In the genomic region with DNA sequence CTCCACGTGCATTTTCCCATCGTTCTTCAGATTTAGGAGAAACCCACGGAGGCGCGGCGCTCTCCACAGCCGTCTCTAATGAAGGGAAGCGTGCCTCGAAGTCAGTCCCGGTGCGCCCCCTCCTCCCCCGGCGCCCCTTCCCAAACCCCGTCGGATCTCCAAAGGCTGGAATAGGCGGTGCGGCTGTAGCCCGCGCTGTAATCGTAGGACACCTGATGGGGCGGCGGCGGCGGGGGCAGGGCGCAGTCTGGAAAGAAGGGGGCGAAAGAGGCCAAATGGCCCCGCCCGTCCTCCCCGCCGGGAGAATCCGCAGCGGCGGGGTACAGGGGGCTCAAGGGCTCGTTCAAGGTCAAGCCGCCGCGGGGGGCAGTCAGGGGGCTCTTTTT, we compare ENCODE assay signal across 12 cellular contexts. TPM values are rescaled to one million over a fixed set of nuclear protein-coding genes. Genes with fewer than 3 reads are reported as not detected.
DNase-seq lines count a peak whose midpoint lies in the region; ATAC-seq and TF ChIP-seq lines count a peak whose summit lies in the region.
"Had no signal": no experiment of that assay in that cellular context is flagged by ENCODE, and none has a peak within 500 bp of the region (broad histone marks: within the 10 kb centered on the region; RNA-seq: fewer than 3 reads in every experiment).

No MANE protein-coding gene starts in this region.

- H3K4me1 Mint-ChIP-seq in T-helper 17 cell (peaks cover 4% of the 10 kb centered on the region), progenitor cell of endocrine pancreas (ENCODE audit: low read depth) (peaks cover 12% of the 10 kb centered on the region), CD14-positive monocyte (peaks cover 4% of the 10 kb centered on the region)

- H3K4me3 Mint-ChIP-seq in T-helper 17 cell (peak overlapping the region; percentile 66), progenitor cell of endocrine pancreas (ENCODE audit: low read depth) (peak overlapping the region; percentile 69), CD14-positive monocyte (peak overlapping the region in 1 of 2 donors; percentile 72)

- H3K9me3 Mint-ChIP-seq in progenitor cell of endocrine pancreas (ENCODE audit: low read depth), result no peaks in the 10 kb centered on the region
- H3K9me3 Mint-ChIP-seq in CD14-positive monocyte, result peaks cover 0 to 17% (median 2%) of the 10 kb centered on the region in 7 donors

- H3K36me3 Mint-ChIP-seq in T-helper 17 cell (ENCODE audit: low read depth) (peaks cover 8% of the 10 kb centered on the region), progenitor cell of endocrine pancreas (ENCODE audit: insufficient read depth) (no peaks in the 10 kb centered on the region), CD14-positive monocyte (peaks cover 0 to 2% of the 10 kb centered on the region in 2 donors)

- 4% methylated on average over 28 of the region's 37 CpGs for WGBS in hepatocyte (ENCODE audit: low lambda C conversion rate, missing lambda C conversion rate)

- DNase-seq in A673 (ENCODE audit: low spot score) (no peak), T-helper 17 cell (no peak), hepatocyte (ENCODE audit: low spot score) (peak; percentile 16), progenitor cell of endocrine pancreas (ENCODE audit: low spot score, unreplicated experiment) (no peak), brain microvascular endothelial cell (no peak), CD14-positive monocyte (ENCODE audit: low spot score) (no peak)
- DNase-seq: AML-193, amniotic stem cell had no signal

- H3K27ac ChIP-seq in A673 (ENCODE audit: low read depth, low read length, poor library complexity, severe bottlenecking) (no peak overlapping the region), hepatocyte (no peak overlapping the region), brain microvascular endothelial cell (no peak overlapping the region)

- POLR2A ChIA-PET in A673 (lab: Charles Lee; ENCODE audit: low non-redundant PET), result no interaction called here

- peaks cover 59% of the 10 kb centered on the region for H3K27me3 ChIP-seq in A673 (replicated peaks; ENCODE audit: insufficient read depth, low read depth, low read length, poor library complexity)
- H3K27me3 ChIP-seq in hepatocyte, result peaks cover 66% of the 10 kb centered on the region
- H3K27me3 ChIP-seq in brain microvascular endothelial cell (replicated peaks), result peaks cover 39% of the 10 kb centered on the region

- H3K27me3 Mint-ChIP-seq in T-helper 17 cell, result peaks cover 82% of the 10 kb centered on the region
- peaks cover 9% of the 10 kb centered on the region for H3K27me3 Mint-ChIP-seq in progenitor cell of endocrine pancreas
- peaks cover 53 to 82% (median 60%) of the 10 kb centered on the region in 3 donors for H3K27me3 Mint-ChIP-seq in CD14-positive monocyte (ENCODE audit: low read depth in 3 of 3)

- H3K4me2 ChIP-seq in hepatocyte, result peak overlapping the region; percentile 94

- no peaks in the 10 kb centered on the region for H3K36me3 ChIP-seq in A673 (ENCODE audit: insufficient read depth, low read length, poor library complexity, severe bottlenecking)
- H3K36me3 ChIP-seq in hepatocyte (replicated peaks; ENCODE audit: insufficient read depth, low read depth), result no peaks in the 10 kb centered on the region
- H3K36me3 ChIP-seq in brain microvascular endothelial cell (replicated peaks), result no peaks in the 10 kb centered on the region

- H3K4me1 ChIP-seq in A673 (ENCODE audit: insufficient read depth, low read length, poor library complexity, severe bottlenecking) (no peaks in the 10 kb centered on the region), hepatocyte (ENCODE audit: insufficient read depth) (no peaks in the 10 kb centered on the region)

- intact Hi-C loops in A673 (cut with micrococcal nuclease; ENCODE audit: unreplicated experiment), result loop anchor here (10.0 kb wide), 1 partner anchor 522 kb away; no protein-coding TSS in a partner anchor
- intact Hi-C loops in CD14-positive monocyte (cut with micrococcal nuclease), result no loop called here

- H3K27ac Mint-ChIP-seq in T-helper 17 cell (no peak overlapping the region), progenitor cell of endocrine pancreas (peak overlapping the region; percentile 62), CD14-positive monocyte (no peak overlapping the region)

- TF ChIP-seq CTCF in A673 (conservative IDR thresholded peaks at IDR 0.05; ENCODE audit: low read depth, low read length) (no peak), hepatocyte (IDR thresholded peaks at IDR 0.05; ENCODE audit: poor library complexity) (no peak), progenitor cell of endocrine pancreas (IDR thresholded peaks at IDR 0.05; ENCODE audit: unreplicated experiment) (no peak), brain microvascular endothelial cell (IDR thresholded peaks at IDR 0.05; ENCODE audit: low read depth, low read length, missing control alignments) (no peak), CD14-positive monocyte (IDR thresholded peaks at IDR 0.05) (no peak)

- peak overlapping the region; percentile 71 for H2AFZ ChIP-seq in hepatocyte

- H3K9me3 ChIP-seq in A673 (ENCODE audit: low read depth, low read length, poor library complexity, severe bottlenecking) (no peaks in the 10 kb centered on the region), T-helper 17 cell (ENCODE audit: control insufficient read depth, low read length, poor library complexity, severe bottlenecking) (peaks cover 2% of the 10 kb centered on the region), hepatocyte (ENCODE audit: low read depth) (no peaks in the 10 kb centered on the region)

- H3K79me2 ChIP-seq in hepatocyte, result no peaks in the 10 kb centered on the region

- H3K4me3 ChIP-seq in A673 (ENCODE audit: low read depth, low read length, poor library complexity, severe bottlenecking) (peak overlapping the region; percentile 53), hepatocyte (peak overlapping the region; percentile 52), brain microvascular endothelial cell (ENCODE audit: low read depth, low read length) (no peak overlapping the region)

- ATAC-seq in T-helper 17 cell, result no peak
- ATAC-seq in HG02840 (IDR thresholded peaks at IDR 0.05; ENCODE audit: low FRiP score, unreplicated experiment), result no peak
- ATAC-seq in GM18502 (IDR thresholded peaks at IDR 0.05; ENCODE audit: poor library complexity, unreplicated experiment), result no peak

- no TSS peak for BruUV-seq in A673 (replicated peaks; lab: Mats Ljungman, UMichigan)

- in situ Hi-C loops in brain microvascular endothelial cell (cut with HindIII; ENCODE audit: low pct_ligation_motif_present, low sequenced_read_pairs), result no loop called here

- no peaks in the 10 kb centered on the region for H3K9me2 ChIP-seq in hepatocyte (replicated peaks; ENCODE audit: insufficient read depth)

- H4K20me1 ChIP-seq in hepatocyte (ENCODE audit: insufficient read depth, poor library complexity, severe bottlenecking), result no peaks in the 10 kb centered on the region

- CTCF ChIA-PET in A673 (lab: Charles Lee), result no interaction called here

RNA-seq across cellular contexts. Expression of a gene that starts 1.3 kb away (rescaled TPM):
- total RNA-seq in A673 (2021), result 0.15 TPM in 1 of 2 replicates, not detected in the other
- not detected for total RNA-seq in T-helper 17 cell
- total RNA-seq in hepatocyte, result 0.63 and 0.64 TPM in 2 replicates
- polyA plus RNA-seq in hepatocyte, result 0.49 and 1.3 TPM in 2 replicates
- total RNA-seq in progenitor cell of endocrine pancreas, result 8.9 and 11.3 TPM in 2 replicates
- not detected for polyA plus RNA-seq in CD14-positive monocyte
- total RNA-seq: fibroblast of villous mesenchyme, HT1080 had no signal
